ENCODE assay signal across 28 cellular contexts in genomic region chr1:155120253-155120652, GRCh38. TPM values are rescaled to one million over a fixed set of nuclear protein-coding genes. Genes with fewer than 3 reads are reported as not detected.
DNase-seq lines count a peak whose midpoint lies in the region; ATAC-seq, FAIRE-seq and TF ChIP-seq lines count a peak whose summit lies in the region.
"Had no signal": no experiment of that assay in that cellular context is flagged by ENCODE, and none has a peak within 500 bp of the region (broad histone marks: within the 10 kb centered on the region; RNA-seq: fewer than 3 reads in every experiment).

No MANE protein-coding gene starts in this region.

- H4K20me1 ChIP-seq in K562 (replicated peaks; ENCODE audit: control insufficient read depth, insufficient read depth, low read length), result no peaks in the 10 kb centered on the region
- H4K20me1 ChIP-seq: BLaER1 had no signal

- no peaks in the 10 kb centered on the region for H3K27me3 ChIP-seq in K562 (ENCODE audit: control insufficient read depth in 2 of 2, insufficient read depth in 2 of 2, low read length in 2 of 2)
- no peaks in the 10 kb centered on the region for H3K27me3 ChIP-seq in prostate gland (replicated peaks; ENCODE audit: insufficient read depth)
- H3K27me3 ChIP-seq in MG63, result 0 out of 2 replicates have a peak, but pooled peaks cover 5% of the 10 kb centered on the region
- H3K27me3 ChIP-seq in gastrocnemius medialis, result peaks cover 0 to 3% (median 0%) of the 10 kb centered on the region in 3 donors
- H3K27me3 ChIP-seq: Peyer's patch, thyroid gland had no signal

- WGBS in K562 (ENCODE audit: insufficient coverage, low coverage, missing lambda C conversion rate), result 0% methylated on average over 6 of the region's 6 CpGs
- WGBS in prostate gland, result 44% methylated on average over 6 of the region's 6 CpGs

- peak; percentile 21 for DNase-seq in D341Med (ENCODE audit: low spot score)
- peak in 2 of 4 experiments; percentile 56 for DNase-seq in K562 (ENCODE audit: extremely low read depth in 1 of 4, low spot score in 3 of 4)
- DNase-seq in prostate gland (ENCODE audit: low spot score), result peak; percentile 54
- no peak for DNase-seq in MG63
- no peak for DNase-seq in gastrocnemius medialis
- DNase-seq in NCI-H446 (lab: John Stamatoyannopoulos, UW), result no peak
- DNase-seq: activated CD4-positive, alpha-beta memory T cell treated with anti-CD3 and anti-CD28 coated beads for 36 hours; activated CD4-positive, alpha-beta T cell treated with anti-CD3 and anti-CD28 coated beads for 1 hour; activated CD8-positive, alpha-beta memory T cell treated with anti-CD3 and anti-CD28 coated beads, Interleukin-2, amount 50 U/mL, for 4 hours; activated naive CD4-positive, alpha-beta T cell; central memory CD4-positive, alpha-beta T cell; DMS53; foreskin melanocyte; IMR-90; midbrain; naive thymus-derived CD4-positive, alpha-beta T cell; NCI-H146; NCI-H345; SHP77; sigmoid colon; stimulated activated CD4-positive, alpha-beta T cell treated with anti-CD3 and anti-CD28 coated beads, Interleukin-4, amount 100 ng/mL, for 1 hour; thyroid gland had no signal

- no peak for TF ChIP-seq RAD21 in K562 (CRISPR knock-in tag; conservative IDR thresholded peaks at IDR 0.05 in 1 of 2, IDR thresholded peaks at IDR 0.05 in 1 of 2)

- no peaks in the 10 kb centered on the region for H3K79me2 ChIP-seq in K562 (ENCODE audit: control insufficient read depth, insufficient read depth, low read length)

- H3K27ac ChIP-seq in K562 (ENCODE audit: extremely low read depth, low read depth, low read length) (peak overlapping the region; percentile 35; the same call in 1 of the 3 replicates), prostate gland (peak overlapping the region; percentile 63 to 72), gastrocnemius medialis (no peak overlapping the region)
- H3K27ac ChIP-seq: BLaER1, esophagus muscularis mucosa, Peyer's patch, sigmoid colon, thyroid gland had no signal

- H3K9ac ChIP-seq in K562 (ENCODE audit: insufficient read depth in 1 of 2, low read depth in 2 of 2, low read length in 2 of 2), result peak overlapping the region in 1 of 2 experiments; percentile 74; a peak in 1 of 4 replicates
- H3K9ac ChIP-seq: BLaER1 had no signal

- H2AFZ ChIP-seq in K562 (ENCODE audit: low read depth, low read length), result peak overlapping the region; percentile 0; the same call in 1 of the 2 replicates

- H3K4me2 ChIP-seq in K562 (ENCODE audit: insufficient read depth, low read length), result peak overlapping the region; percentile 17; the same call in 1 of the 2 replicates
- H3K4me2 ChIP-seq: BLaER1 had no signal

- no peaks in the 10 kb centered on the region for H3K9me1 ChIP-seq in K562 (ENCODE audit: control insufficient read depth, insufficient read depth, low read length)

- peak; percentile 63 for FAIRE-seq in K562 (lab: Jason Lieb, UNC)
- FAIRE-seq: G401.6 had no signal

- TF ChIP-seq EP300 in K562 (IDR thresholded peaks at IDR 0.05; ENCODE audit: low read length), result 0 out of 2 replicates have a peak, but pooled peaks have one; percentile 38

- TF ChIP-seq POLR2A in K562 (conservative IDR thresholded peaks at IDR 0.05), result no peak
- TF ChIP-seq POLR2A in prostate gland (IDR thresholded peaks at IDR 0.05), result peak; percentile 45
- TF ChIP-seq POLR2A in gastrocnemius medialis (IDR thresholded peaks at IDR 0.05), result no peak

- no peak overlapping the region for H3K4me3 ChIP-seq in K562
- no peak overlapping the region for H3K4me3 ChIP-seq in prostate gland
- no peak overlapping the region for H3K4me3 ChIP-seq in MG63
- H3K4me3 ChIP-seq in gastrocnemius medialis, result no peak overlapping the region
- H3K4me3 ChIP-seq: BLaER1, esophagus muscularis mucosa, Peyer's patch, sigmoid colon, thyroid gland had no signal

- peaks cover 15 to 19% of the 10 kb centered on the region in 2 experiments for H3K4me1 ChIP-seq in K562 (replicated peaks in 1 of 2; ENCODE audit: control insufficient read depth in 2 of 2, insufficient read depth in 2 of 2, low read length in 2 of 2)
- H3K4me1 ChIP-seq in prostate gland (replicated peaks), result no peaks in the 10 kb centered on the region
- H3K4me1 ChIP-seq in gastrocnemius medialis, result no peaks in the 10 kb centered on the region
- H3K4me1 ChIP-seq: sigmoid colon had no signal

- POLR2A ChIA-PET in K562 (lab: Yijun Ruan, JAX), result interaction anchor here (0.6 to 1.0 kb wide), 5 partner anchors 8 to 48 kb away, joined by 3 read pairs; no protein-coding TSS in a partner anchor

- intact Hi-C loops in K562 (cut with micrococcal nuclease) (no loop called here), prostate gland (cut with DNase I) (no loop called here), gastrocnemius medialis (cut with DNase I; ENCODE audit: low total_unique reads) (no loop called here)

- no peaks in the 10 kb centered on the region for H3K36me3 ChIP-seq in K562 (ENCODE audit: control insufficient read depth, insufficient read depth, low read length)
- H3K36me3 ChIP-seq in prostate gland, result no peaks in the 10 kb centered on the region
- H3K36me3 ChIP-seq in MG63, result no peaks in the 10 kb centered on the region
- no peaks in the 10 kb centered on the region for H3K36me3 ChIP-seq in gastrocnemius medialis
- H3K36me3 ChIP-seq: BLaER1, esophagus muscularis mucosa, Peyer's patch, sigmoid colon, thyroid gland had no signal

- no peaks in the 10 kb centered on the region for H3K9me3 ChIP-seq in K562 (replicated peaks; ENCODE audit: control insufficient read depth, insufficient read depth, low read depth, low read length)
- H3K9me3 ChIP-seq in prostate gland, result no peaks in the 10 kb centered on the region
- H3K9me3 ChIP-seq in MG63, result no peaks in the 10 kb centered on the region
- H3K9me3 ChIP-seq in gastrocnemius medialis, result no peaks in the 10 kb centered on the region
- H3K9me3 ChIP-seq: BLaER1, esophagus muscularis mucosa, Peyer's patch, sigmoid colon, thyroid gland had no signal

- in situ Hi-C loops in K562 (cut with MboI) (no loop called here), gastrocnemius medialis (cut with MboI; ENCODE audit: low sequenced_read_pairs in 4 of 4) (no loop called here)

- ATAC-seq in K562 (peak; percentile 79), gastrocnemius medialis (no peak)
- ATAC-seq: HCT116; naive thymus-derived CD4-positive, alpha-beta T cell had no signal

- CTCF ChIA-PET in K562 (lab: Yijun Ruan, JAX; ENCODE audit: low intra/inter-chr PET ratio), result interaction anchor here (1.3 kb wide), 1 partner anchor 48 kb away, joined by 3 read pairs; no protein-coding TSS in a partner anchor

- BruUV-seq in K562 (replicated peaks; lab: Mats Ljungman, UMichigan), result no TSS peak

- no peak for TF ChIP-seq CTCF in K562 (IDR thresholded peaks at IDR 0.05 in 2 of 3, conservative IDR thresholded peaks at IDR 0.05 in 1 of 3; ENCODE audit: insufficient read depth in 2 of 3, low read depth in 1 of 3, low read length in 3 of 3)
- no peak for TF ChIP-seq CTCF in prostate gland (IDR thresholded peaks at IDR 0.05)
- TF ChIP-seq CTCF in gastrocnemius medialis (IDR thresholded peaks at IDR 0.05 in 4 of 5, conservative IDR thresholded peaks at IDR 0.05 in 1 of 5), result no peak

RNA-seq across cellular contexts. Expression of gene EFNA1, which starts 7.4 kb away (rescaled TPM):
- total RNA-seq in K562 (2011; cell fraction: chromatin; rRNA removed; ENCODE audit: low replicate concordance), result 5.1 and 11.1 TPM in 2 replicates
- total RNA-seq in K562 (2011; cell fraction: nucleolus; rRNA removed), result 14.3 and 14.5 TPM in 2 replicates
- total RNA-seq in K562 (2011; cell fraction: nucleoplasm; rRNA removed), result 10.1 and 15.0 TPM in 2 replicates
- total RNA-seq in K562 (2014; rRNA removed), result 2.5 and 2.6 TPM in 2 replicates
- total RNA-seq in K562 (2014; rRNA removed; fragmentation: Illumina TruSeq; extraction: Trizol), result 1.9 and 2.1 TPM in 2 replicates
- total RNA-seq in K562 (2015; rRNA removed; fragmentation: Illumina TruSeq; extraction: Trizol), result 3.3 and 3.7 TPM in 2 replicates
- total RNA-seq in K562 (2021), result 2.6 and 2.7 TPM in 2 replicates
- 9.3 and 14.1 TPM in 2 replicates for polyA plus RNA-seq in K562 (2011; rRNA removed)
- 12.2 and 13.8 TPM in 2 replicates for polyA plus RNA-seq in K562 (2011; cell fraction: cytosol; rRNA removed)
- 9.8 and 11.9 TPM in 2 replicates for polyA plus RNA-seq in K562 (2011; cell fraction: nucleus; rRNA removed)
- polyA plus RNA-seq in K562 (2012), result 3.3 and 4.8 TPM in 2 replicates
- polyA plus RNA-seq in K562 (2014; fragmentation: Illumina TruSeq; extraction: Trizol), result 3.0 and 3.5 TPM in 2 replicates
- polyA plus RNA-seq in K562 (2014; fragmentation: Nextera tagmentation; extraction: Ambion mirVana), result 1 to 10 TPM; 3.7 TPM
- polyA plus RNA-seq in K562 (2014; rRNA removed), result 2.8 and 5.3 TPM in 2 replicates
- 5.8 and 6.6 TPM in 2 replicates for polyA minus RNA-seq in K562 (2011; rRNA and poly(A)+ RNA removed)
- polyA minus RNA-seq in K562 (2011; cell fraction: cytosol; rRNA and poly(A)+ RNA removed), result 8.0 and 16.9 TPM in 2 replicates
- polyA minus RNA-seq in K562 (2011; cell fraction: nucleus; rRNA and poly(A)+ RNA removed), result 3.9 and 4.4 TPM in 2 replicates
- total RNA-seq in prostate gland, result 100 to 1,000 TPM in 1 of 2 donors, 10 to 100 TPM in 1; 85.1 to 132 TPM
- total RNA-seq in MG63 (2014; rRNA removed; shearing (Covaris generic); ENCODE audit: low replicate concordance), result 0.37 and 4.1 TPM in 2 replicates
- total RNA-seq in gastrocnemius medialis, result 10 to 100 TPM; 12.6 to 35.1 (median 14.4) TPM
- total RNA-seq: T-helper 2 cell treated with Interferon-gamma antibody and Interleukin-4, amounts not matched to agents 100 ng/mL and 5 ng/mL, for 36 hours had no signal

RNA-seq across cellular contexts. Expression of gene SLC50A1, which starts 15.4 kb away (rescaled TPM):
- total RNA-seq in K562 (2011; cell fraction: chromatin; rRNA removed; ENCODE audit: low replicate concordance), result 42.6 and 72.0 TPM in 2 replicates
- total RNA-seq in K562 (2011; cell fraction: nucleolus; rRNA removed), result 92.6 and 100 TPM in 2 replicates
- total RNA-seq in K562 (2011; cell fraction: nucleoplasm; rRNA removed), result 93.1 and 101 TPM in 2 replicates
- total RNA-seq in K562 (2014; rRNA removed), result 59.2 and 68.1 TPM in 2 replicates
- total RNA-seq in K562 (2014; rRNA removed; fragmentation: Illumina TruSeq; extraction: Trizol), result 52.2 and 58.7 TPM in 2 replicates
- total RNA-seq in K562 (2015; rRNA removed; fragmentation: Illumina TruSeq; extraction: Trizol), result 62.7 and 64.0 TPM in 2 replicates
- 46.5 and 50.0 TPM in 2 replicates for total RNA-seq in K562 (2021)
- 88.3 and 91.9 TPM in 2 replicates for polyA plus RNA-seq in K562 (2011; rRNA removed)
- 161 TPM in 2 replicates for polyA plus RNA-seq in K562 (2011; cell fraction: cytosol; rRNA removed)
- polyA plus RNA-seq in K562 (2011; cell fraction: nucleus; rRNA removed), result 30.6 and 31.3 TPM in 2 replicates
- 55.7 and 78.0 TPM in 2 replicates for polyA plus RNA-seq in K562 (2012)
- 86.2 and 96.6 TPM in 2 replicates for polyA plus RNA-seq in K562 (2014; fragmentation: Illumina TruSeq; extraction: Trizol)
- 100 to 1,000 TPM; 103 to 132 TPM for polyA plus RNA-seq in K562 (2014; fragmentation: Nextera tagmentation; extraction: Ambion mirVana)
- polyA plus RNA-seq in K562 (2014; rRNA removed), result 91.7 and 99.4 TPM in 2 replicates
- 36.3 and 45.8 TPM in 2 replicates for polyA minus RNA-seq in K562 (2011; rRNA and poly(A)+ RNA removed)
- 23.1 and 29.2 TPM in 2 replicates for polyA minus RNA-seq in K562 (2011; cell fraction: cytosol; rRNA and poly(A)+ RNA removed)
- 8.1 and 9.3 TPM in 2 replicates for polyA minus RNA-seq in K562 (2011; cell fraction: nucleus; rRNA and poly(A)+ RNA removed)
- total RNA-seq in prostate gland, result 10 to 100 TPM; 26.6 to 48.0 TPM
- 25.9 and 56.9 TPM in 2 replicates for total RNA-seq in MG63 (2014; rRNA removed; shearing (Covaris generic); ENCODE audit: low replicate concordance)
- 10 to 100 TPM in 1 of 4 donors, 1 to 10 TPM in 3; 3.5 to 11.4 (median 8.2) TPM for total RNA-seq in gastrocnemius medialis

RNA-seq across cellular contexts. Expression of gene DPM3, which starts 20.1 kb away (rescaled TPM):
- 7.1 and 27.9 TPM in 2 replicates for total RNA-seq in K562 (2011; cell fraction: chromatin; rRNA removed; ENCODE audit: low replicate concordance)
- total RNA-seq in K562 (2011; cell fraction: nucleolus; rRNA removed), result 73.0 and 77.4 TPM in 2 replicates
- total RNA-seq in K562 (2011; cell fraction: nucleoplasm; rRNA removed), result 47.4 and 60.5 TPM in 2 replicates
- total RNA-seq in K562 (2014; rRNA removed), result 41.3 and 45.1 TPM in 2 replicates
- 1.8 and 3.7 TPM in 2 replicates for total RNA-seq in K562 (2014; rRNA removed; fragmentation: Illumina TruSeq; extraction: Trizol)
- total RNA-seq in K562 (2015; rRNA removed; fragmentation: Illumina TruSeq; extraction: Trizol), result 34.2 and 40.0 TPM in 2 replicates
- 92.1 and 94.2 TPM in 2 replicates for total RNA-seq in K562 (2021)
- 27.1 and 62.3 TPM in 2 replicates for polyA plus RNA-seq in K562 (2011; rRNA removed)
- 209 and 283 TPM in 2 replicates for polyA plus RNA-seq in K562 (2011; cell fraction: cytosol; rRNA removed)
- 63.1 and 75.1 TPM in 2 replicates for polyA plus RNA-seq in K562 (2011; cell fraction: nucleus; rRNA removed)
- polyA plus RNA-seq in K562 (2012), result 123 and 131 TPM in 2 replicates
- 8.6 and 59.7 TPM in 2 replicates for polyA plus RNA-seq in K562 (2014; fragmentation: Illumina TruSeq; extraction: Trizol)
- polyA plus RNA-seq in K562 (2014; fragmentation: Nextera tagmentation; extraction: Ambion mirVana), result 10 to 100 TPM; 12.6 to 36.4 TPM
- 120 and 141 TPM in 2 replicates for polyA plus RNA-seq in K562 (2014; rRNA removed)
- polyA minus RNA-seq in K562 (2011; rRNA and poly(A)+ RNA removed), result 6.0 and 10.0 TPM in 2 replicates
- 11.5 and 13.6 TPM in 2 replicates for polyA minus RNA-seq in K562 (2011; cell fraction: cytosol; rRNA and poly(A)+ RNA removed)
- polyA minus RNA-seq in K562 (2011; cell fraction: nucleus; rRNA and poly(A)+ RNA removed), result 12.2 and 13.9 TPM in 2 replicates
- 10 to 100 TPM; 93.6 to 97.0 TPM for total RNA-seq in prostate gland
- 48.9 TPM in 1 of 2 replicates, not detected in the other for total RNA-seq in MG63 (2014; rRNA removed; shearing (Covaris generic); ENCODE audit: low replicate concordance)
- total RNA-seq in gastrocnemius medialis, result 10 to 100 TPM in 3 of 4 donors, 1 to 10 TPM in 1; 7.3 to 69.5 (median 57.9) TPM

RNA-seq across cellular contexts. Expression of gene EFNA3, which starts 41.6 kb away (rescaled TPM):
- total RNA-seq in K562 (2011; cell fraction: chromatin; rRNA removed; ENCODE audit: low replicate concordance), result 3.7 and 9.0 TPM in 2 replicates
- 11.2 and 12.4 TPM in 2 replicates for total RNA-seq in K562 (2011; cell fraction: nucleolus; rRNA removed)
- total RNA-seq in K562 (2011; cell fraction: nucleoplasm; rRNA removed), result 8.1 and 10.5 TPM in 2 replicates
- total RNA-seq in K562 (2014; rRNA removed), result 4.5 and 8.6 TPM in 2 replicates
- 1.7 and 3.3 TPM in 2 replicates for total RNA-seq in K562 (2014; rRNA removed; fragmentation: Illumina TruSeq; extraction: Trizol)
- total RNA-seq in K562 (2015; rRNA removed; fragmentation: Illumina TruSeq; extraction: Trizol), result 4.7 and 4.9 TPM in 2 replicates
- 6.2 and 7.1 TPM in 2 replicates for total RNA-seq in K562 (2021)
- polyA plus RNA-seq in K562 (2011; rRNA removed), result 7.3 and 10.9 TPM in 2 replicates
- 10.9 and 15.6 TPM in 2 replicates for polyA plus RNA-seq in K562 (2011; cell fraction: cytosol; rRNA removed)
- 14.1 and 14.9 TPM in 2 replicates for polyA plus RNA-seq in K562 (2011; cell fraction: nucleus; rRNA removed)
- polyA plus RNA-seq in K562 (2012), result 4.5 and 7.1 TPM in 2 replicates
- 7.9 and 9.3 TPM in 2 replicates for polyA plus RNA-seq in K562 (2014; fragmentation: Illumina TruSeq; extraction: Trizol)
- polyA plus RNA-seq in K562 (2014; fragmentation: Nextera tagmentation; extraction: Ambion mirVana), result under 1 TPM; 0.59 to 0.63 TPM
- 4.8 and 6.8 TPM in 2 replicates for polyA plus RNA-seq in K562 (2014; rRNA removed)
- 2.0 and 3.1 TPM in 2 replicates for polyA minus RNA-seq in K562 (2011; rRNA and poly(A)+ RNA removed)
- polyA minus RNA-seq in K562 (2011; cell fraction: cytosol; rRNA and poly(A)+ RNA removed), result 5.5 and 6.3 TPM in 2 replicates
- 2.7 and 5.9 TPM in 2 replicates for polyA minus RNA-seq in K562 (2011; cell fraction: nucleus; rRNA and poly(A)+ RNA removed)
- total RNA-seq in prostate gland, result 1 to 10 TPM; 5.9 to 8.4 TPM
- 0.64 and 3.0 TPM in 2 replicates for total RNA-seq in MG63 (2014; rRNA removed; shearing (Covaris generic); ENCODE audit: low replicate concordance)
- total RNA-seq in gastrocnemius medialis, result 1 to 10 TPM in 2 of 4 donors, under 1 TPM in 1, not detected in 1; 0.55 to 1.8 (median 1.6) TPM

RNA-seq across cellular contexts. Expression of gene KRTCAP2, which starts 52.9 kb away (rescaled TPM):
- 114 and 195 TPM in 2 replicates for total RNA-seq in K562 (2011; cell fraction: chromatin; rRNA removed; ENCODE audit: low replicate concordance)
- total RNA-seq in K562 (2011; cell fraction: nucleolus; rRNA removed), result 338 and 376 TPM in 2 replicates
- total RNA-seq in K562 (2011; cell fraction: nucleoplasm; rRNA removed), result 298 TPM in 2 replicates
- total RNA-seq in K562 (2014; rRNA removed), result 211 and 255 TPM in 2 replicates
- 226 and 244 TPM in 2 replicates for total RNA-seq in K562 (2014; rRNA removed; fragmentation: Illumina TruSeq; extraction: Trizol)
- total RNA-seq in K562 (2015; rRNA removed; fragmentation: Illumina TruSeq; extraction: Trizol), result 290 and 294 TPM in 2 replicates
- total RNA-seq in K562 (2021), result 243 and 253 TPM in 2 replicates
- 129 and 178 TPM in 2 replicates for polyA plus RNA-seq in K562 (2011; rRNA removed)
- polyA plus RNA-seq in K562 (2011; cell fraction: cytosol; rRNA removed), result 462 and 551 TPM in 2 replicates
- 206 and 232 TPM in 2 replicates for polyA plus RNA-seq in K562 (2011; cell fraction: nucleus; rRNA removed)
- 327 and 494 TPM in 2 replicates for polyA plus RNA-seq in K562 (2012)
- polyA plus RNA-seq in K562 (2014; fragmentation: Illumina TruSeq; extraction: Trizol), result 418 and 443 TPM in 2 replicates
- polyA plus RNA-seq in K562 (2014; fragmentation: Nextera tagmentation; extraction: Ambion mirVana), result 100 to 1,000 TPM; 429 to 436 TPM
- polyA plus RNA-seq in K562 (2014; rRNA removed), result 126 and 196 TPM in 2 replicates
- 153 and 212 TPM in 2 replicates for polyA minus RNA-seq in K562 (2011; rRNA and poly(A)+ RNA removed)
- polyA minus RNA-seq in K562 (2011; cell fraction: cytosol; rRNA and poly(A)+ RNA removed), result 167 and 266 TPM in 2 replicates
- polyA minus RNA-seq in K562 (2011; cell fraction: nucleus; rRNA and poly(A)+ RNA removed), result 51.4 and 83.0 TPM in 2 replicates
- total RNA-seq in prostate gland, result 100 to 1,000 TPM; 111 to 236 TPM
- total RNA-seq in MG63 (2014; rRNA removed; shearing (Covaris generic); ENCODE audit: low replicate concordance), result 220 and 236 TPM in 2 replicates
- 100 to 1,000 TPM in 1 of 4 donors, 10 to 100 TPM in 3; 59.6 to 102 (median 91.6) TPM for total RNA-seq in gastrocnemius medialis

Comparison
In these comparisons a context has a peak if more than half of its experiments do, and no peak if none do; other contexts are left out.
1. DNase-seq: peak in D341Med (single experiment) and prostate gland (single experiment); none in MG63 (single experiment), gastrocnemius medialis (0 of 2) and NCI-H446 (0 of 2).
2. H3K27ac ChIP-seq: peak in K562 (single experiment) and prostate gland (2 of 2); none in gastrocnemius medialis (0 of 4).